Comparison of ENCODE assay signal across 9 cellular contexts in the genomic region with DNA sequence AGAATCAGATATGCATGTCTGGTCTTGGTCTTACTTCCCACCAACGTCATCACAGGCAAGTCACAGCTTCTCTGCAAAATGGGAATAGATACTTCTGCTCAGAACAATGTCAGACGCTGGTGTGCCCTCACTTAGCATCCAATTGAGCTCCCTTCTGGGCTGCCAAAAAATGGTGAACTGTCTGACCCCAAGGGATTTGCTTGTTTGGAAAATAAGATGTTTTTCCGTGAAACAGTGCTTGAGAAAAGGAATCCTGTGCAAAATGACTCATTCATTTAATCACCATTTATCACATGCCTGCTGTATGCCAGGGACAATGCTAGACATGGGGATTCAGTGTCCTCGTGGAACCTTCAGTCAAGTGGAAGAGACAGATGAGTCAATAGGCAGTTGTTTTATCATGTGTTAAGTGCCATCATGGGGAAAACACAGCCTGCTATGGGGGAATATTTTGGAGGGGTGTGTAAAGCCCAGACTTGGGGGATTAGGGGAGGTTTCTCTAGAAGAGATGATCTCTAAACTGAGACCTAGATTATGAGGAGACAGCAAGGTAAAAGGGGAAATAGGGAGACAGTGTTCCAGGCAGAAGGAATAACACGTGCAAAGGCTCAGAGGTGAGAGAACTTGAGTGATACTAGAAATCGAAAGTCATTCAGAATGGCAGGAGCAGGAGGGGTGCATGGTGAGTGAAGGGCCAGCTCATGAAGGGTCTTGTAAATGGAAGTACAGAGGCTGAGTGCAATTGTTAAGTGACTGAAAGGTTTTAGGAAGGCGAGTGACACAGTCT. TPM values are rescaled to one million over a fixed set of nuclear protein-coding genes. Genes with fewer than 3 reads are reported as not detected.
DNase-seq lines count a peak whose midpoint lies in the region; ATAC-seq and TF ChIP-seq lines count a peak whose summit lies in the region.
"Had no signal": no experiment of that assay in that cellular context is flagged by ENCODE, and none has a peak within 500 bp of the region (broad histone marks: within the 10 kb centered on the region; RNA-seq: fewer than 3 reads in every experiment).

No MANE protein-coding gene starts in this region.

- peaks cover 28% of the 10 kb centered on the region for H3K27me3 Mint-ChIP-seq in activated CD4-positive, alpha-beta T cell treated with anti-CD3 and anti-CD28 coated beads, Interleukin-2, amount 10 ng/mL, durations not matched to agents 7 days and 5 days

- H3K4me1 ChIP-seq in gastroesophageal sphincter = peaks cover 0 to 49% (median 16%) of the 10 kb centered on the region in 3 donors
- peaks cover 6 to 18% (median 12%) of the 10 kb centered on the region in 4 donors for H3K4me1 ChIP-seq in transverse colon

- in situ Hi-C loops in transverse colon (cut with MboI; ENCODE audit: low pct_ligation_motif_present in 1 of 4, low pct_unique_long_range_greater_than_20kb in 1 of 4, low sequenced_read_pairs in 3 of 4) = no loop called here

- TF ChIP-seq POLR2A in gastroesophageal sphincter (IDR thresholded peaks at IDR 0.05) = no peak
- TF ChIP-seq POLR2A in transverse colon (IDR thresholded peaks at IDR 0.05) = no peak

- H3K9me3 ChIP-seq in gastroesophageal sphincter (no peaks in the 10 kb centered on the region), transverse colon (no peaks in the 10 kb centered on the region)

- CTCF ChIA-PET in activated CD4-positive, alpha-beta T cell treated with anti-CD3 and anti-CD28 coated beads, Interleukin-2, amount 10 ng/mL, durations not matched to agents 7 days and 5 days (lab: Charles Lee) = interaction anchor here (1.1 to 2.9 kb wide), 2 partner anchors 8 to 279 kb away, joined by 3 to 10 read pairs; partner anchors contain the start of gene LSM11

- no peak for DNase-seq in activated naive CD4-positive, alpha-beta T cell treated with anti-CD3 and anti-CD28 coated beads, Interleukin-2, amount 50 U/mL, for 72 hours (ENCODE audit: low spot score in 2 of 2)
- DNase-seq in activated naive CD4-positive, alpha-beta T cell (lab: John Stamatoyannopoulos, UW) = no peak
- DNase-seq in RPMI7951 (ENCODE audit: low read depth) (peak; percentile 85), transverse colon (no peak)
- DNase-seq in activated CD4-positive, alpha-beta T cell treated with anti-CD3 and anti-CD28 coated beads, Interleukin-2, amount 10 ng/mL, durations not matched to agents 7 days and 5 days = no peak
- DNase-seq: GF-D8 had no signal

- peaks cover 34% of the 10 kb centered on the region for H3K4me1 Mint-ChIP-seq in activated CD4-positive, alpha-beta T cell treated with anti-CD3 and anti-CD28 coated beads, Interleukin-2, amount 10 ng/mL, durations not matched to agents 7 days and 5 days

- H3K4me3 ChIP-seq in gastroesophageal sphincter (no peak overlapping the region), transverse colon (no peak overlapping the region)

- TF ChIP-seq CTCF in gastroesophageal sphincter (IDR thresholded peaks at IDR 0.05) = no peak
- no peak for TF ChIP-seq CTCF in transverse colon (IDR thresholded peaks at IDR 0.05)

- H3K9me3 Mint-ChIP-seq in activated naive CD4-positive, alpha-beta T cell treated with anti-CD3 and anti-CD28 coated beads, Interleukin-2, amount 50 U/mL, for 72 hours = no peaks in the 10 kb centered on the region
- H3K9me3 Mint-ChIP-seq in activated CD4-positive, alpha-beta T cell treated with anti-CD3 and anti-CD28 coated beads, Interleukin-2, amount 10 ng/mL, durations not matched to agents 7 days and 5 days = no peaks in the 10 kb centered on the region

- TF ChIP-seq EP300 in gastroesophageal sphincter (IDR thresholded peaks at IDR 0.05) (no peak), transverse colon (IDR thresholded peaks at IDR 0.05; ENCODE audit: low read depth) (no peak)

- H3K27ac Mint-ChIP-seq in activated naive CD4-positive, alpha-beta T cell treated with anti-CD3 and anti-CD28 coated beads, Interleukin-2, amount 50 U/mL, for 72 hours = peak overlapping the region; percentile 87 to 88
- H3K27ac Mint-ChIP-seq in activated CD4-positive, alpha-beta T cell treated with anti-CD3 and anti-CD28 coated beads, Interleukin-2, amount 10 ng/mL, durations not matched to agents 7 days and 5 days = no peak overlapping the region

- H3K36me3 ChIP-seq in gastroesophageal sphincter (peaks cover 0 to 7% of the 10 kb centered on the region in 2 donors), transverse colon (no peaks in the 10 kb centered on the region)

- H3K36me3 Mint-ChIP-seq in activated naive CD4-positive, alpha-beta T cell treated with anti-CD3 and anti-CD28 coated beads, Interleukin-2, amount 50 U/mL, for 72 hours = peaks cover 0 to 32% of the 10 kb centered on the region in 2 donors
- no peaks in the 10 kb centered on the region for H3K36me3 Mint-ChIP-seq in activated CD4-positive, alpha-beta T cell treated with anti-CD3 and anti-CD28 coated beads, Interleukin-2, amount 10 ng/mL, durations not matched to agents 7 days and 5 days (ENCODE audit: low read depth)

- peaks cover 3% of the 10 kb centered on the region for H3K27me3 ChIP-seq in gastroesophageal sphincter
- H3K27me3 ChIP-seq in transverse colon = peaks cover 26% of the 10 kb centered on the region

- intact Hi-C loops in transverse colon (cut with DNase I; ENCODE audit: low total_unique reads) = no loop called here

- H3K27ac ChIP-seq in gastroesophageal sphincter (peak overlapping the region; percentile 5 to 72 (median 62)), transverse colon (peak overlapping the region; percentile 47 to 79 (median 64))

- ATAC-seq in activated naive CD4-positive, alpha-beta T cell treated with anti-CD3 and anti-CD28 coated beads, Interleukin-2, amount 50 U/mL, for 72 hours = peak in 1 of 2 donors; percentile 14
- ATAC-seq in gastroesophageal sphincter (peak; percentile 26), HG03097 (IDR thresholded peaks at IDR 0.05; ENCODE audit: low FRiP score, unreplicated experiment) (no peak), HG02763 (IDR thresholded peaks at IDR 0.05; ENCODE audit: unreplicated experiment) (no peak)

- 44 to 53% methylated on average over 6 to 7 of the region's 7 CpGs for WGBS in gastroesophageal sphincter (ENCODE audit: low coverage in 1 of 2), 2 donors
- WGBS in transverse colon (ENCODE audit: low coverage in 1 of 2), 2 donors = 70 to 72% methylated on average over 6 to 7 of the region's 7 CpGs

- POLR2A ChIA-PET in activated CD4-positive, alpha-beta T cell treated with anti-CD3 and anti-CD28 coated beads, Interleukin-2, amount 10 ng/mL, durations not matched to agents 7 days and 5 days (lab: Charles Lee) = no interaction called here

- no peak overlapping the region for H3K4me3 Mint-ChIP-seq in activated CD4-positive, alpha-beta T cell treated with anti-CD3 and anti-CD28 coated beads, Interleukin-2, amount 10 ng/mL, durations not matched to agents 7 days and 5 days

RNA-seq across cellular contexts. Expression of gene NIPAL4, which starts 3.8 kb away (rescaled TPM):
- 1 to 10 TPM in 1 of 2 donors, under 1 TPM in 1; 0.30 to 3.9 TPM for total RNA-seq in activated naive CD4-positive, alpha-beta T cell treated with anti-CD3 and anti-CD28 coated beads, Interleukin-2, amount 50 U/mL, for 72 hours
- 0.10 and 0.48 TPM in 2 replicates for total RNA-seq in RPMI7951 (2014; rRNA removed; shearing (Covaris generic))
- total RNA-seq in gastroesophageal sphincter = 1 to 10 TPM; 1.2 to 4.8 (median 2.7) TPM
- total RNA-seq in transverse colon = under 1 TPM in 2 of 4 donors, not detected in 2; 0.48 to 0.82 TPM
- total RNA-seq in activated CD4-positive, alpha-beta T cell treated with anti-CD3 and anti-CD28 coated beads, Interleukin-2, amount 10 ng/mL, durations not matched to agents 7 days and 5 days = under 1 TPM; 0.10 to 0.17 TPM
